ENCODE assay signal across 16 cellular contexts in genomic region chr2:62382757-62383156, GRCh38.
A peak's percentile ranks its signal among the peaks of the same experiment; 100 is the strongest.
DNase-seq lines count a peak whose midpoint lies in the region; ATAC-seq and TF ChIP-seq lines count a peak whose summit lies in the region.
"Had no signal": no experiment of that assay in that cellular context is flagged by ENCODE, and none has a peak within 500 bp of the region (broad histone marks: within the 10 kb centered on the region; RNA-seq: fewer than 3 reads in every experiment).

No MANE protein-coding gene starts in this region.

- no peaks in the 10 kb centered on the region; the same call in 1 of the 2 replicates for H3K9me3 ChIP-seq in IMR-90 (ENCODE audit: control insufficient read depth, insufficient read depth, low read length)
- no peaks in the 10 kb centered on the region for H3K9me3 ChIP-seq in SK-N-SH
- H3K9me3 ChIP-seq: A549 had no signal

- H3K4me3 ChIP-seq in IMR-90 (ENCODE audit: insufficient read depth, low read depth, low read length) (no peak overlapping the region), brain microvascular endothelial cell (ENCODE audit: low read depth, low read length) (no peak overlapping the region), SK-N-SH (ENCODE audit: low read depth in 2 of 2, low read length in 1 of 2) (no peak overlapping the region)
- H3K4me3 ChIP-seq: A549 had no signal

- no peak overlapping the region for H3K14ac ChIP-seq in IMR-90 (replicated peaks; ENCODE audit: low read depth, low read length)

- no peak for ATAC-seq in IMR-90 (ENCODE audit: low read depth)
- ATAC-seq: A549; activated CD4-positive, CD25-positive, alpha-beta regulatory T cell treated with anti-CD3 and anti-CD28 coated beads, Interleukin-2, amount 50 U/mL, for 24 hours had no signal

- H4K20me1 ChIP-seq in IMR-90 (ENCODE audit: insufficient read depth, low read length) (no peaks in the 10 kb centered on the region), SK-N-SH (ENCODE audit: insufficient read depth) (no peaks in the 10 kb centered on the region)

- no peak overlapping the region for H3K27ac ChIP-seq in IMR-90 (ENCODE audit: insufficient read depth, low read length)
- no peak overlapping the region for H3K27ac ChIP-seq in brain microvascular endothelial cell
- H3K27ac ChIP-seq in SK-N-SH (ENCODE audit: low read depth in 2 of 2, low read length in 1 of 2) = no peak overlapping the region
- H3K27ac ChIP-seq: A549, parathyroid adenoma had no signal

- peak overlapping the region; percentile 90 for H3K27ac Mint-ChIP-seq in mesothelial cell of epicardium
- no peak overlapping the region for H3K27ac Mint-ChIP-seq in chondrocyte (ENCODE audit: unreplicated experiment)
- H3K27ac Mint-ChIP-seq: brain; T-helper 1 cell treated with Interleukin-12 subunit alpha and Interleukin-12 subunit beta and Interleukin-4 antibody, amounts not matched to agents 30 μg/mL and 1 μg/mL, for 36 hours had no signal

- no peaks in the 10 kb centered on the region for H3K36me3 ChIP-seq in IMR-90 (ENCODE audit: control insufficient read depth, insufficient read depth, low read length)
- H3K36me3 ChIP-seq in brain microvascular endothelial cell (replicated peaks) = no peaks in the 10 kb centered on the region
- H3K36me3 ChIP-seq in SK-N-SH (replicated peaks in 1 of 2; ENCODE audit: control insufficient read depth in 1 of 2, insufficient read depth in 2 of 2, low read length in 1 of 2) = no peaks in the 10 kb centered on the region

- no peaks in the 10 kb centered on the region for H3K9me2 ChIP-seq in SK-N-SH

- POLR2A ChIA-PET in IMR-90 (lab: Charles Lee; ENCODE audit: unreplicated experiment) = no interaction called here
- POLR2A ChIA-PET in SK-N-SH (lab: Yijun Ruan, JAX) = no interaction called here

- H3K23ac ChIP-seq in IMR-90 (ENCODE audit: low read depth, low read length) = no peak overlapping the region

- H3K9me3 Mint-ChIP-seq in mesothelial cell of epicardium (peaks cover 15% of the 10 kb centered on the region), chondrocyte (ENCODE audit: low read depth) (peaks cover 7% of the 10 kb centered on the region)

- peaks cover 3% of the 10 kb centered on the region for H3K36me3 Mint-ChIP-seq in mesothelial cell of epicardium
- H3K36me3 Mint-ChIP-seq in chondrocyte (ENCODE audit: low read depth) = no peaks in the 10 kb centered on the region
- H3K36me3 Mint-ChIP-seq: brain, naive B cell had no signal

- dilution Hi-C loops in IMR-90 (cut with HindIII; ENCODE audit: low sequenced_read_pairs, unreplicated experiment) = no loop called here

- H3K27me3 Mint-ChIP-seq in mesothelial cell of epicardium (ENCODE audit: low read depth) (no peaks in the 10 kb centered on the region), chondrocyte (ENCODE audit: low read depth) (no peaks in the 10 kb centered on the region)
- H3K27me3 Mint-ChIP-seq: naive B cell had no signal

- H2AFZ ChIP-seq in IMR-90 (replicated peaks; ENCODE audit: low read length, poor library complexity) (no peak overlapping the region), SK-N-SH (ENCODE audit: low read depth) (no peak overlapping the region)
- H2AFZ ChIP-seq: parathyroid adenoma had no signal

- no peak overlapping the region for H2AK5ac ChIP-seq in IMR-90 (ENCODE audit: low read depth, low read length)

- no peak overlapping the region for H3K4me3 Mint-ChIP-seq in mesothelial cell of epicardium
- no peak overlapping the region for H3K4me3 Mint-ChIP-seq in chondrocyte (ENCODE audit: unreplicated experiment)
- H3K4me3 Mint-ChIP-seq: brain; naive B cell; T-helper 1 cell treated with Interleukin-12 subunit alpha and Interleukin-12 subunit beta and Interleukin-4 antibody, amounts not matched to agents 30 μg/mL and 1 μg/mL, for 36 hours had no signal

- TF ChIP-seq CTCF in IMR-90 (conservative IDR thresholded peaks at IDR 0.05; ENCODE audit: low read depth, low read length) (no peak), brain microvascular endothelial cell (IDR thresholded peaks at IDR 0.05; ENCODE audit: low read depth, low read length, missing control alignments) (no peak), mesothelial cell of epicardium (IDR thresholded peaks at IDR 0.05; ENCODE audit: unreplicated experiment) (no peak), SK-N-SH (IDR thresholded peaks at IDR 0.05) (no peak), chondrocyte (IDR thresholded peaks at IDR 0.05) (no peak)

- peaks cover 2% of the 10 kb centered on the region; the same call in 1 of the 2 replicates for H3K27me3 ChIP-seq in IMR-90 (ENCODE audit: control insufficient read depth, insufficient read depth, low read length)
- no peaks in the 10 kb centered on the region for H3K27me3 ChIP-seq in brain microvascular endothelial cell (replicated peaks)
- no peaks in the 10 kb centered on the region for H3K27me3 ChIP-seq in SK-N-SH (ENCODE audit: insufficient read depth)

- H3K9ac ChIP-seq in IMR-90 (ENCODE audit: low read depth, low read length) = no peak overlapping the region
- no peak overlapping the region for H3K9ac ChIP-seq in SK-N-SH
- H3K9ac ChIP-seq: parathyroid adenoma had no signal

- H3K4me2 ChIP-seq in IMR-90 (ENCODE audit: low read depth, low read length) = no peak overlapping the region
- no peak overlapping the region for H3K4me2 ChIP-seq in SK-N-SH
- H3K4me2 ChIP-seq: A549 had no signal

- CTCF ChIA-PET in IMR-90 (lab: Yijun Ruan, JAX) (no interaction called here), SK-N-SH (lab: Yijun Ruan, JAX) (no interaction called here)

- no CpG with 5 or more reads among the region's 2 CpGs for WGBS in IMR-90 (ENCODE audit: extremely low coverage in 2 of 2, insufficient read length in 1 of 2), 2 experiments
- 65% methylated on average over 2 of the region's 2 CpGs for WGBS in SK-N-SH (ENCODE audit: low lambda C conversion rate)

- in situ Hi-C loops in IMR-90 (cut with MboI; ENCODE audit: low sequenced_read_pairs) (no loop called here), brain microvascular endothelial cell (cut with HindIII; ENCODE audit: low pct_ligation_motif_present, low sequenced_read_pairs) (no loop called here)

- H2AK9ac ChIP-seq in IMR-90 (replicated peaks; ENCODE audit: low read depth, low read length, poor library complexity) = no peak overlapping the region

- no peak for TF ChIP-seq EP300 in SK-N-SH (IDR thresholded peaks at IDR 0.05; ENCODE audit: borderline replicate concordance in 1 of 2, low read depth in 1 of 2, low read length in 1 of 2)

- H3K4me1 Mint-ChIP-seq in mesothelial cell of epicardium (peaks cover 17% of the 10 kb centered on the region), chondrocyte (ENCODE audit: low read depth) (peaks cover 15% of the 10 kb centered on the region)

- no peak overlapping the region for H4K8ac ChIP-seq in IMR-90 (ENCODE audit: low read depth in 2 of 2, low read length in 2 of 2)

- H2BK15ac ChIP-seq in IMR-90 (ENCODE audit: low read depth, low read length) = no peak overlapping the region

- H4K91ac ChIP-seq in IMR-90 (ENCODE audit: insufficient read depth, low read depth, low read length) = no peak overlapping the region

- no peaks in the 10 kb centered on the region for H3K79me1 ChIP-seq in IMR-90 (ENCODE audit: low read depth in 1 of 2, low read length in 2 of 2)

- intact Hi-C loops in IMR-90 (cut with micrococcal nuclease) = no loop called here

- H2BK20ac ChIP-seq in IMR-90 (ENCODE audit: low read depth, low read length) = no peak overlapping the region

- no peak overlapping the region for H3K56ac ChIP-seq in IMR-90 (ENCODE audit: extremely low read depth, insufficient read depth, low read length)

- H3K18ac ChIP-seq in IMR-90 (ENCODE audit: low read depth, low read length) = no peak overlapping the region

- no peaks in the 10 kb centered on the region for H3K4me1 ChIP-seq in IMR-90 (ENCODE audit: control insufficient read depth, insufficient read depth, low read length)
- H3K4me1 ChIP-seq in SK-N-SH (ENCODE audit: control insufficient read depth in 1 of 2, insufficient read depth in 2 of 2, low read depth in 1 of 2, low read length in 1 of 2) = no peaks in the 10 kb centered on the region
- H3K4me1 ChIP-seq: A549, parathyroid adenoma had no signal

- H2BK5ac ChIP-seq in IMR-90 (ENCODE audit: low read depth, low read length, poor library complexity, severe bottlenecking) = no peak overlapping the region

- no peak for TF ChIP-seq POLR2A in IMR-90 (IDR thresholded peaks at IDR 0.05; ENCODE audit: low read depth, low read length)

- H3K4ac ChIP-seq in IMR-90 (ENCODE audit: low read depth, low read length) = no peak overlapping the region

- H2BK120ac ChIP-seq in IMR-90 (ENCODE audit: low read depth, low read length) = no peak overlapping the region

- no TSS peak for BruUV-seq in IMR-90 (replicated peaks; lab: Mats Ljungman, UMichigan)

- no peaks in the 10 kb centered on the region for H3K9me1 ChIP-seq in IMR-90 (ENCODE audit: insufficient read depth, low read length)

- H3F3A ChIP-seq in SK-N-SH (replicated peaks; ENCODE audit: insufficient read depth) = no peaks in the 10 kb centered on the region

- DNase-seq in NCI-H187 treated with DMSO at 0.1 percent for 48 hours (lab: John Stamatoyannopoulos, UW) = peak; percentile 2
- DNase-seq in NCI-H187 (lab: John Stamatoyannopoulos, UW) = no peak
- DNase-seq in IMR-90 = peak; percentile 10
- peak; percentile 62 for DNase-seq in brain microvascular endothelial cell
- DNase-seq in mesothelial cell of epicardium (ENCODE audit: low spot score in 2 of 2, unreplicated experiment in 2 of 2) = no peak
- no peak for DNase-seq in SK-N-SH
- DNase-seq in chondrocyte (ENCODE audit: low spot score) = no peak
- no peak for DNase-seq in putamen (ENCODE audit: low spot score)
- DNase-seq: naive B cell; NCI-H1092; stimulated activated naive CD4-positive, alpha-beta T cell had no signal

- TF ChIP-seq RAD21 in IMR-90 (IDR thresholded peaks at IDR 0.05; ENCODE audit: low read length) = no peak
- no peak for TF ChIP-seq RAD21 in SK-N-SH (IDR thresholded peaks at IDR 0.05; ENCODE audit: low read length)

- H3K79me2 ChIP-seq in SK-N-SH (ENCODE audit: insufficient read depth) = no peaks in the 10 kb centered on the region
- H3K79me2 ChIP-seq: parathyroid adenoma had no signal

- H4K5ac ChIP-seq in IMR-90 (ENCODE audit: low read depth, low read length) = no peak overlapping the region

TF ChIP-seq in IMR-90, 13 proteins besides CTCF, POLR2A, EP300 and RAD21 (continues in another document):
- no peak for TF ChIP-seq USF2 (IDR thresholded peaks at IDR 0.05; ENCODE audit: low read depth, low read length)

TF ChIP-seq in SK-N-SH, 30 proteins besides CTCF, POLR2A, EP300 and RAD21 (continues in another document):
- TF ChIP-seq IRF3 (IDR thresholded peaks at IDR 0.05; ENCODE audit: low read depth, low read length) = no peak

Comparison
In these comparisons a context has a peak if more than half of its experiments do, and no peak if none do; other contexts are left out.
1. DNase-seq: peak in NCI-H187 treated with DMSO at 0.1 percent for 48 hours (single experiment), IMR-90 (single experiment) and brain microvascular endothelial cell (single experiment); none in NCI-H187 (0 of 2), mesothelial cell of epicardium (0 of 2), SK-N-SH (single experiment), chondrocyte (single experiment) and putamen (single experiment).